ENCODE assay signal across 18 cellular contexts in genomic region chr1:161173711-161174110, GRCh38. TPM values are rescaled to one million over a fixed set of nuclear protein-coding genes. Genes with fewer than 3 reads are reported as not detected.
DNase-seq lines count a peak whose midpoint lies in the region; ATAC-seq and TF ChIP-seq lines count a peak whose summit lies in the region.
"Had no signal": no experiment of that assay in that cellular context is flagged by ENCODE, and none has a peak within 500 bp of the region (broad histone marks: within the 10 kb centered on the region; RNA-seq: fewer than 3 reads in every experiment).

No MANE protein-coding gene starts in this region.

- H3K27me3 Mint-ChIP-seq in activated naive CD4-positive, alpha-beta T cell treated with anti-CD3 and anti-CD28 coated beads for 36 hours (ENCODE audit: low read depth) = no peaks in the 10 kb centered on the region
- peaks cover 7% of the 10 kb centered on the region for H3K27me3 Mint-ChIP-seq in brain
- no peaks in the 10 kb centered on the region for H3K27me3 Mint-ChIP-seq in natural killer cell (ENCODE audit: low read depth in 2 of 2)

- H3K9me3 Mint-ChIP-seq in activated naive CD4-positive, alpha-beta T cell treated with anti-CD3 and anti-CD28 coated beads for 36 hours = no peaks in the 10 kb centered on the region
- H3K9me3 Mint-ChIP-seq in brain = peaks cover 0 to 2% (median 0%) of the 10 kb centered on the region in 5 experiments
- H3K9me3 Mint-ChIP-seq in natural killer cell = no peaks in the 10 kb centered on the region
- H3K9me3 Mint-ChIP-seq: CD8-positive, alpha-beta T cell had no signal

- peaks cover 5 to 71% (median 60%) of the 10 kb centered on the region in 5 donors for H3K36me3 ChIP-seq in subcutaneous abdominal adipose tissue (ENCODE audit: control insufficient read depth in 5 of 5, insufficient read depth in 5 of 5, low read length in 5 of 5)
- H3K36me3 ChIP-seq in SJCRH30 = peaks cover 29% of the 10 kb centered on the region

- no peaks in the 10 kb centered on the region for H3K27me3 ChIP-seq in subcutaneous abdominal adipose tissue (ENCODE audit: control insufficient read depth in 5 of 5, insufficient read depth in 4 of 5, low read length in 5 of 5)
- H3K27me3 ChIP-seq in SJCRH30 = no peaks in the 10 kb centered on the region
- H3K27me3 ChIP-seq: foreskin keratinocyte, neutrophil had no signal

- no peak for DNase-seq in activated naive CD4-positive, alpha-beta T cell treated with anti-CD3 and anti-CD28 coated beads for 36 hours
- no peak for DNase-seq in activated naive CD4-positive, alpha-beta T cell treated with anti-CD3 and anti-CD28 coated beads, Interleukin-2, amount 50 U/mL, for 16 hours
- no peak for DNase-seq in natural killer cell
- DNase-seq in SJCRH30 = no peak
- DNase-seq: activated CD4-positive, alpha-beta T cell treated with anti-CD3 and anti-CD28 coated beads for 48 hours; activated T-cell treated with anti-CD3 and anti-CD28 coated beads for 4 hours; CD8-positive, alpha-beta T cell; DND-41; foreskin keratinocyte; NCI-H345; SIG-M5; small intestine; T1000 had no signal

- H3K4me1 ChIP-seq in subcutaneous abdominal adipose tissue (ENCODE audit: control insufficient read depth in 5 of 5, insufficient read depth in 5 of 5, low read length in 5 of 5) (peaks cover 12 to 51% (median 42%) of the 10 kb centered on the region in 5 donors), SJCRH30 (no peaks in the 10 kb centered on the region)

- H3K9me3 ChIP-seq in subcutaneous abdominal adipose tissue (ENCODE audit: control insufficient read depth in 5 of 5, low read length in 5 of 5) = no peaks in the 10 kb centered on the region
- H3K9me3 ChIP-seq in SJCRH30 (replicated peaks) = no peaks in the 10 kb centered on the region
- H3K9me3 ChIP-seq: neutrophil had no signal

- H3K4me3 ChIP-seq in subcutaneous abdominal adipose tissue (ENCODE audit: low read depth in 1 of 5, low read length in 5 of 5) (no peak overlapping the region), SJCRH30 (no peak overlapping the region)

- peaks cover 23% of the 10 kb centered on the region for H3K36me3 Mint-ChIP-seq in activated naive CD4-positive, alpha-beta T cell treated with anti-CD3 and anti-CD28 coated beads for 36 hours (ENCODE audit: low read depth)
- H3K36me3 Mint-ChIP-seq in brain = peaks cover 54% of the 10 kb centered on the region
- peaks cover 29% of the 10 kb centered on the region for H3K36me3 Mint-ChIP-seq in natural killer cell

- intact Hi-C loops in activated naive CD4-positive, alpha-beta T cell treated with anti-CD3 and anti-CD28 coated beads for 36 hours (cut with micrococcal nuclease) = no loop called here
- intact Hi-C loops in natural killer cell (cut with micrococcal nuclease) = no loop called here

- peak overlapping the region; percentile 48 for H3K27ac Mint-ChIP-seq in activated naive CD4-positive, alpha-beta T cell treated with anti-CD3 and anti-CD28 coated beads for 36 hours
- H3K27ac Mint-ChIP-seq in brain (peak overlapping the region in 3 of 5 experiments; percentile 36 to 64 (median 47)), natural killer cell (peak overlapping the region; percentile 96 to 99)
- H3K27ac Mint-ChIP-seq: CD8-positive, alpha-beta T cell had no signal

- TF ChIP-seq CTCF in brain (conservative IDR thresholded peaks at IDR 0.05) (no peak), natural killer cell (IDR thresholded peaks at IDR 0.05) (no peak)

- H3K27ac ChIP-seq in subcutaneous abdominal adipose tissue (ENCODE audit: low read depth, low read length) = peak overlapping the region; percentile 68
- H3K27ac ChIP-seq in SJCRH30 = no peak overlapping the region
- H3K27ac ChIP-seq: foreskin keratinocyte, neutrophil had no signal

- ATAC-seq in natural killer cell = no peak
- no peak for ATAC-seq in GM18505 (IDR thresholded peaks at IDR 0.05; ENCODE audit: unreplicated experiment)
- no peak for ATAC-seq in HG03571 (IDR thresholded peaks at IDR 0.05; ENCODE audit: unreplicated experiment)
- ATAC-seq: CD8-positive, alpha-beta T cell; foreskin keratinocyte had no signal

- no peak for TF ChIP-seq POLR2A in GM18505 (IDR thresholded peaks at IDR 0.05; ENCODE audit: borderline replicate concordance, extremely low read depth, insufficient read depth, insufficient read length)

- H3K4me3 Mint-ChIP-seq in activated naive CD4-positive, alpha-beta T cell treated with anti-CD3 and anti-CD28 coated beads for 36 hours = no peak overlapping the region
- no peak overlapping the region for H3K4me3 Mint-ChIP-seq in brain
- peak overlapping the region; percentile 47 for H3K4me3 Mint-ChIP-seq in natural killer cell
- H3K4me3 Mint-ChIP-seq: CD8-positive, alpha-beta T cell had no signal

- no peak overlapping the region for H3K9ac ChIP-seq in subcutaneous abdominal adipose tissue (ENCODE audit: low read length in 5 of 5)

- peaks cover 42% of the 10 kb centered on the region for H3K4me1 Mint-ChIP-seq in activated naive CD4-positive, alpha-beta T cell treated with anti-CD3 and anti-CD28 coated beads for 36 hours (ENCODE audit: low read depth)
- H3K4me1 Mint-ChIP-seq in brain (peaks cover 50% of the 10 kb centered on the region), natural killer cell (peaks cover 49 to 63% of the 10 kb centered on the region in 2 donors)

- CTCF ChIA-PET in activated naive CD4-positive, alpha-beta T cell treated with anti-CD3 and anti-CD28 coated beads for 36 hours (lab: Charles Lee) = interaction anchor here (0.7 kb wide), 1 partner anchor 176 kb away, joined by 3 read pairs; no protein-coding TSS in a partner anchor

RNA-seq across cellular contexts. Expression of gene B4GALT3, which starts 3.6 kb away (rescaled TPM):
- 10 to 100 TPM; 45.7 to 49.0 TPM for total RNA-seq in activated naive CD4-positive, alpha-beta T cell treated with anti-CD3 and anti-CD28 coated beads for 36 hours
- 52.8 TPM for polyA plus RNA-seq in brain (ENCODE audit: insufficient read depth, low read depth, low replicate concordance)
- 10 to 100 TPM; 58.4 to 62.2 (median 59.4) TPM for total RNA-seq in natural killer cell
- 31.4 and 36.3 TPM in 2 replicates for total RNA-seq in SJCRH30 (2014; rRNA removed; shearing (Covaris generic))

RNA-seq across cellular contexts. Expression of gene PPOX, which starts 7.5 kb away (rescaled TPM):
- 10 to 100 TPM; 24.9 to 26.0 TPM for total RNA-seq in activated naive CD4-positive, alpha-beta T cell treated with anti-CD3 and anti-CD28 coated beads for 36 hours
- 25.7 TPM for polyA plus RNA-seq in brain (ENCODE audit: insufficient read depth, low read depth, low replicate concordance)
- 10 to 100 TPM; 45.5 to 66.3 (median 57.4) TPM for total RNA-seq in natural killer cell
- total RNA-seq in SJCRH30 (2014; rRNA removed; shearing (Covaris generic)) = 11.1 and 13.5 TPM in 2 replicates

RNA-seq across cellular contexts. Expression of gene USP21, which starts 14.4 kb away (rescaled TPM):
- total RNA-seq in activated naive CD4-positive, alpha-beta T cell treated with anti-CD3 and anti-CD28 coated beads for 36 hours = 10 to 100 TPM; 35.7 to 36.1 TPM
- 46.7 TPM for polyA plus RNA-seq in brain (ENCODE audit: insufficient read depth, low read depth, low replicate concordance)
- total RNA-seq in natural killer cell = 10 to 100 TPM; 31.6 to 40.3 (median 35.3) TPM
- total RNA-seq in SJCRH30 (2014; rRNA removed; shearing (Covaris generic)) = 16.0 and 17.6 TPM in 2 replicates

RNA-seq across cellular contexts. Expression of gene UFC1, which starts 19.9 kb away (rescaled TPM):
- 10 to 100 TPM; 89.4 to 94.9 TPM for total RNA-seq in activated naive CD4-positive, alpha-beta T cell treated with anti-CD3 and anti-CD28 coated beads for 36 hours
- polyA plus RNA-seq in brain (ENCODE audit: insufficient read depth, low read depth, low replicate concordance) = 142 TPM
- total RNA-seq in natural killer cell = 100 to 1,000 TPM; 109 to 155 (median 117) TPM
- 51.6 and 53.0 TPM in 2 replicates for total RNA-seq in SJCRH30 (2014; rRNA removed; shearing (Covaris generic))

RNA-seq across cellular contexts. Expression of gene ADAMTS4, which starts 25.1 kb away (rescaled TPM):
- total RNA-seq in activated naive CD4-positive, alpha-beta T cell treated with anti-CD3 and anti-CD28 coated beads for 36 hours = 10 to 100 TPM in 1 of 2 experiments, 1 to 10 TPM in 1; 6.5 to 10.6 TPM
- polyA plus RNA-seq in brain (ENCODE audit: insufficient read depth, low read depth, low replicate concordance) = 17.3 TPM
- total RNA-seq in natural killer cell = under 1 TPM; 0.14 to 0.20 (median 0.14) TPM
- 9.6 and 11.0 TPM in 2 replicates for total RNA-seq in SJCRH30 (2014; rRNA removed; shearing (Covaris generic))

Comparison
In these comparisons a context has a peak if more than half of its experiments do, and no peak if none do; other contexts are left out.
1. H3K27ac Mint-ChIP-seq: peak in every context shown above with its lines; median percentile 98 in natural killer cell; 48 in activated naive CD4-positive, alpha-beta T cell treated with anti-CD3 and anti-CD28 coated beads for 36 hours; 47 in brain.